ENCODE assay signal across 16 cellular contexts in genomic region chr3:85533586-85533985, GRCh38.
"Had no signal": no experiment of that assay in that cellular context is flagged by ENCODE, and none has a peak within 500 bp of the region (broad histone marks: within the 10 kb centered on the region; RNA-seq: fewer than 3 reads in every experiment).

No MANE protein-coding gene starts in this region.

- ATAC-seq: foreskin keratinocyte, gastroesophageal sphincter, heart right ventricle, left cardiac atrium, left lung, left ventricle myocardium superior, lower lobe of right lung, mucosa of descending colon had no signal

- H3K27ac Mint-ChIP-seq: dendritic cell treated with granulocyte-macrophage colony-stimulating factor and Interleukin-4, amounts not matched to agents 40 ng/mL and 50 ng/mL, for 4 days; mesothelial cell of epicardium; naive B cell had no signal

- H3K4me3 ChIP-seq: colonic mucosa, esophagus muscularis mucosa, gastroesophageal sphincter, heart right ventricle, left lung, lower lobe of right lung, mucosa of descending colon had no signal

- H3K9me3 ChIP-seq: colonic mucosa, esophagus muscularis mucosa, gastroesophageal sphincter, lower lobe of right lung, mucosa of descending colon had no signal

- H3K4me3 Mint-ChIP-seq: dendritic cell treated with granulocyte-macrophage colony-stimulating factor and Interleukin-4, amounts not matched to agents 40 ng/mL and 50 ng/mL, for 4 days; mesothelial cell of epicardium; naive B cell had no signal

- H3K27ac ChIP-seq: colonic mucosa, esophagus muscularis mucosa, foreskin keratinocyte, gastroesophageal sphincter, heart right ventricle, left lung, lower lobe of right lung had no signal

- H3K27me3 Mint-ChIP-seq: dendritic cell treated with granulocyte-macrophage colony-stimulating factor and Interleukin-4, amounts not matched to agents 40 ng/mL and 50 ng/mL, for 4 days; naive B cell had no signal

- H3K27me3 ChIP-seq: colonic mucosa, esophagus muscularis mucosa, foreskin keratinocyte, gastroesophageal sphincter, heart right ventricle, left lung had no signal

- H3K4me1 ChIP-seq: colonic mucosa, esophagus muscularis mucosa, foreskin keratinocyte, gastroesophageal sphincter, heart right ventricle, left lung, lower lobe of right lung had no signal

- H3K36me3 ChIP-seq: colonic mucosa, esophagus muscularis mucosa, gastroesophageal sphincter, heart right ventricle, left lung, lower lobe of right lung had no signal

- DNase-seq: colonic mucosa; cortex of kidney; effector memory CD4-positive, alpha-beta T cell; foreskin keratinocyte; heart right ventricle; left cardiac atrium; left lung; left ventricle myocardium superior; lower lobe of right lung; mesenchymal stem cell; mucosa of descending colon; naive B cell had no signal

- H3K4me1 Mint-ChIP-seq: mesothelial cell of epicardium, naive B cell had no signal

- H3K36me3 Mint-ChIP-seq: mesothelial cell of epicardium, naive B cell had no signal
